In the genomic region with DNA sequence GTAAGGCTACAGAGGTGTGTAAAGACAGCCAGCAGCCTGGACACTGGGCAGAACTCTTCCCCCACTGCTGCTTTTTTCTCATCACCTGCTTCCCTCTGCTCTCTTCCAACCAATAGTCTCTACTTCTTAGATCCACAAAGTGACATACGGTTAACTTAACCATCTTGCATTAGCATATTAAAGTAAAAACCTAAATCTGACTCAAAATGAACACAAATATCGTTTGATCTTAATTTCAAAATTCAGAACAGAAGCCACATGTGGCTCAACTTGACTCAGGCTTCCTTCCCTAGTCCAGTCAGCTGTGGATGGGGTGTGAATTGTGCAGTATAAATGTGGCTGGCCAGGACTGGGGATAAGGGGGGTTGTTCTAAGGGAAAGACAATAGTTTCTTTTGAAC, we compare ENCODE assay signal across 15 cellular contexts.
"Had no signal": no experiment of that assay in that cellular context is flagged by ENCODE, and none has a peak within 500 bp of the region (broad histone marks: within the 10 kb centered on the region; RNA-seq: fewer than 3 reads in every experiment).

No MANE protein-coding gene starts in this region.

- ATAC-seq: effector memory CD8-positive, alpha-beta T cell; gastrocnemius medialis; left ventricle myocardium superior; sciatic nerve; upper lobe of right lung had no signal

- H3K27me3 Mint-ChIP-seq: activated naive CD4-positive, alpha-beta T cell treated with anti-CD3 and anti-CD28 coated beads, Interleukin-2, amount 10 ng/mL, durations not matched to agents 7 days and 5 days; dendritic cell treated with granulocyte-macrophage colony-stimulating factor and Interleukin-4, amounts not matched to agents 40 ng/mL and 50 ng/mL, for 4 days; effector memory CD8-positive, alpha-beta T cell; stimulated activated naive CD8-positive, alpha-beta T cell treated with anti-CD3 and anti-CD28 coated beads, Interleukin-15, Interleukin-2, amounts not matched to agents 100 ng/mL and 50 ng/mL, for 24 hours had no signal

- DNase-seq: activated naive CD4-positive, alpha-beta T cell treated with anti-CD3 and anti-CD28 coated beads, Interleukin-2, amount 10 ng/mL, durations not matched to agents 7 days and 5 days; activated T-cell treated with anti-CD3 and anti-CD28 coated beads, Interleukin-2, amount 50 U/mL, for 1 hour; cerebellar nuclear complex; effector memory CD8-positive, alpha-beta T cell; gastrocnemius medialis; left ventricle myocardium superior; mesendoderm; stimulated activated CD4-positive, alpha-beta T cell treated with anti-CD3 and anti-CD28 coated beads, Interleukin-2, amount 100 ng/mL, for 24 hours; T-helper 9 cell; testis; upper lobe of right lung had no signal

- H3K27ac Mint-ChIP-seq: activated naive CD4-positive, alpha-beta T cell treated with anti-CD3 and anti-CD28 coated beads, Interleukin-2, amount 10 ng/mL, durations not matched to agents 7 days and 5 days; dendritic cell treated with granulocyte-macrophage colony-stimulating factor and Interleukin-4, amounts not matched to agents 40 ng/mL and 50 ng/mL, for 4 days; effector memory CD8-positive, alpha-beta T cell; stimulated activated naive CD8-positive, alpha-beta T cell treated with anti-CD3 and anti-CD28 coated beads, Interleukin-15, Interleukin-2, amounts not matched to agents 100 ng/mL and 50 ng/mL, for 24 hours had no signal

- H3K4me1 Mint-ChIP-seq: activated naive CD4-positive, alpha-beta T cell treated with anti-CD3 and anti-CD28 coated beads, Interleukin-2, amount 10 ng/mL, durations not matched to agents 7 days and 5 days; neural crest cell had no signal

- H3K9me3 Mint-ChIP-seq: activated naive CD4-positive, alpha-beta T cell treated with anti-CD3 and anti-CD28 coated beads, Interleukin-2, amount 10 ng/mL, durations not matched to agents 7 days and 5 days; dendritic cell treated with granulocyte-macrophage colony-stimulating factor and Interleukin-4, amounts not matched to agents 40 ng/mL and 50 ng/mL, for 4 days; effector memory CD8-positive, alpha-beta T cell; neural crest cell had no signal

- H3K4me3 Mint-ChIP-seq: activated naive CD4-positive, alpha-beta T cell treated with anti-CD3 and anti-CD28 coated beads, Interleukin-2, amount 10 ng/mL, durations not matched to agents 7 days and 5 days; dendritic cell treated with granulocyte-macrophage colony-stimulating factor and Interleukin-4, amounts not matched to agents 40 ng/mL and 50 ng/mL, for 4 days; effector memory CD8-positive, alpha-beta T cell; neural crest cell; stimulated activated naive CD8-positive, alpha-beta T cell treated with anti-CD3 and anti-CD28 coated beads, Interleukin-15, Interleukin-2, amounts not matched to agents 100 ng/mL and 50 ng/mL, for 24 hours had no signal
